ENCODE assay signal across 1 cellular context in the genomic region with DNA sequence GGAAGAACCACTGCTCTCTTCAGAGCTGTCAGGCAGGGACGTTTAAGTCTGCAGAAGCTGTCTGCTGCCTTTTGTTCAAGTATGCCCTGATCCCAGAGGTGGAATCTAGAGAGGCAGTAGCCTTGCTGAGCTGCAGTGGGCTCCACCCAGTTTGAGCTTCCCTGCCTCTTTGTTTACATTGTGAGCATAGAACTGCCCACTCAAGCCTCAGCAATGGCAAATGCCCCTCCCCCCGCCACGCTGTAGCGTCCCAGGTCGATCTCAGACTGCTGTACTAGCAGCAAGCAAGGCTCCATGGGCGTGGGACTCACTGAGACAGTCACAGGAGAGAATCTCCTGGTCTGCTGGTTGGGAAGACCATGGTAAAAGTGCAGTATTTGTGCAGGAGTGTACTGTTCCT.
TF ChIP-seq lines count a peak whose summit lies in the region.

No MANE protein-coding gene starts in this region.

TF ChIP-seq in H1, 55 proteins besides CTCF, POLR2A, EP300 and RAD21:
- TF ChIP-seq KDM1A (IDR thresholded peaks at IDR 0.05; ENCODE audit: borderline replicate concordance, low read length) (no peak), SP2 (IDR thresholded peaks at IDR 0.05; ENCODE audit: low read length) (no peak), EZH2 (IDR thresholded peaks at IDR 0.05; ENCODE audit: low read depth, low read length, severe bottlenecking) (no peak), MAFK (IDR thresholded peaks at IDR 0.05; ENCODE audit: low read depth, low read length) (no peak)
